Comparison of ENCODE assay signal across 28 cellular contexts in genomic region chr11:79783833-79784232, GRCh38.
"Had no signal": no experiment of that assay in that cellular context is flagged by ENCODE, and none has a peak within 500 bp of the region (broad histone marks: within the 10 kb centered on the region; RNA-seq: fewer than 3 reads in every experiment).

No MANE protein-coding gene starts in this region.

- H2AFZ ChIP-seq: parathyroid adenoma had no signal

- H3K79me2 ChIP-seq: parathyroid adenoma had no signal

- H3K9me3 ChIP-seq: left lung, lower lobe of right lung, neutrophil, psoas muscle, tibial nerve, uterus had no signal

- H3K4me3 Mint-ChIP-seq: immature natural killer cell; naive thymus-derived CD8-positive, alpha-beta T cell; nephron; neural crest cell; stimulated activated memory B cell treated with anti-CD40 and anti-IgM and Interleukin-4, amounts not matched to agents 10 μg/mL and 1 μg/mL and 100 μg/mL, for 72 hours; stimulated activated naive CD8-positive, alpha-beta T cell treated with anti-CD3 and anti-CD28 coated beads, Interleukin-15, amount 100 ng/mL, for 72 hours; type B pancreatic cell had no signal

- H3K27me3 Mint-ChIP-seq: stimulated activated memory B cell treated with anti-CD40 and anti-IgM and Interleukin-4, amounts not matched to agents 10 μg/mL and 1 μg/mL and 100 μg/mL, for 72 hours; stimulated activated naive CD8-positive, alpha-beta T cell treated with anti-CD3 and anti-CD28 coated beads, Interleukin-15, amount 100 ng/mL, for 72 hours; type B pancreatic cell had no signal

- H3K27ac ChIP-seq: left lung, lower lobe of right lung, neutrophil, parathyroid adenoma, psoas muscle, right atrium auricular region, skin epidermis, tibial nerve, uterus had no signal

- H3K4me1 Mint-ChIP-seq: immature natural killer cell; naive thymus-derived CD8-positive, alpha-beta T cell; nephron; neural crest cell; stimulated activated memory B cell treated with anti-CD40 and anti-IgM and Interleukin-4, amounts not matched to agents 10 μg/mL and 1 μg/mL and 100 μg/mL, for 72 hours; stimulated activated naive CD8-positive, alpha-beta T cell treated with anti-CD3 and anti-CD28 coated beads, Interleukin-15, amount 100 ng/mL, for 72 hours had no signal

- H3K27me3 ChIP-seq: left lung, neutrophil, right atrium auricular region, tibial nerve, uterus had no signal

- H3K9ac ChIP-seq: parathyroid adenoma had no signal

- ATAC-seq: left colon; left lung; lower lobe of right lung; naive thymus-derived CD8-positive, alpha-beta T cell; psoas muscle; sciatic nerve; stimulated activated memory B cell treated with anti-CD40 and anti-IgM and Interleukin-4, amounts not matched to agents 10 μg/mL and 1 μg/mL and 100 μg/mL, for 72 hours; stimulated activated naive CD8-positive, alpha-beta T cell treated with anti-CD3 and anti-CD28 coated beads, Interleukin-15, amount 100 ng/mL, for 72 hours had no signal

- H3K27ac Mint-ChIP-seq: immature natural killer cell; naive thymus-derived CD8-positive, alpha-beta T cell; nephron; stimulated activated memory B cell treated with anti-CD40 and anti-IgM and Interleukin-4, amounts not matched to agents 10 μg/mL and 1 μg/mL and 100 μg/mL, for 72 hours; stimulated activated naive CD8-positive, alpha-beta T cell treated with anti-CD3 and anti-CD28 coated beads, Interleukin-15, amount 100 ng/mL, for 72 hours; type B pancreatic cell had no signal

- DNase-seq: hypothalamus; immature natural killer cell; kidney; left colon; left lung; lower lobe of right lung; mammary epithelial cell; mesenchymal stem cell; naive thymus-derived CD8-positive, alpha-beta T cell; occipital lobe; psoas muscle; stimulated activated CD4-positive, alpha-beta T cell treated with anti-CD3 and anti-CD28 coated beads, Interleukin-12 subunit alpha, Interleukin-12 subunit beta, amount 100 ng/mL, for 4 hours; stimulated activated CD4-positive, alpha-beta T cell treated with anti-CD3 and anti-CD28 coated beads, Interleukin-4, amount 100 ng/mL, for 4 hours; stimulated activated CD8-positive, alpha-beta memory T cell treated with anti-CD3 and anti-CD28 coated beads, Interleukin-4, amount 100 ng/mL, for 48 hours; stimulated activated naive CD4-positive, alpha-beta T cell treated with Interleukin-2 at 50 U/mL for 16 hours; stimulated activated naive CD8-positive, alpha-beta T cell treated with anti-CD3 and anti-CD28 coated beads, Interleukin-15, amount 100 ng/mL, for 72 hours; substantia nigra; uterus had no signal

- H3K36me3 Mint-ChIP-seq: immature natural killer cell; naive thymus-derived CD8-positive, alpha-beta T cell; stimulated activated memory B cell treated with anti-CD40 and anti-IgM and Interleukin-4, amounts not matched to agents 10 μg/mL and 1 μg/mL and 100 μg/mL, for 72 hours; type B pancreatic cell had no signal

- H3K4me1 ChIP-seq: left lung, lower lobe of right lung, parathyroid adenoma, psoas muscle, right atrium auricular region, tibial nerve, uterus had no signal

- H3K9me3 Mint-ChIP-seq: type B pancreatic cell had no signal

- H3K4me3 ChIP-seq: left lung, lower lobe of right lung, psoas muscle, right atrium auricular region, skin epidermis, tibial nerve, uterus had no signal

- H3K36me3 ChIP-seq: left lung, lower lobe of right lung, neutrophil, right atrium auricular region, tibial nerve, uterus had no signal
